ENCODE assay signal across 18 cellular contexts in genomic region chr15:60093273-60094067, GRCh38.
DNase-seq lines count a peak whose midpoint lies in the region; ATAC-seq and TF ChIP-seq lines count a peak whose summit lies in the region.
"Had no signal": no experiment of that assay in that cellular context is flagged by ENCODE, and none has a peak within 500 bp of the region (broad histone marks: within the 10 kb centered on the region; RNA-seq: fewer than 3 reads in every experiment).

No MANE protein-coding gene starts in this region.

- no peak overlapping the region for H3K4me2 ChIP-seq in mammary epithelial cell (ENCODE audit: insufficient read depth, low read depth, low read length)

- WGBS in mammary epithelial cell (ENCODE audit: low coverage, missing lambda C conversion rate): 38% methylated on average over 4 of the region's 4 CpGs
- 90 to 94% methylated on average over 3 to 4 of the region's 4 CpGs for WGBS in endodermal cell (ENCODE audit: insufficient coverage in 1 of 2, insufficient read length in 1 of 2), 2 experiments

- H3K27ac ChIP-seq in mammary epithelial cell (ENCODE audit: insufficient read depth, low read depth, low read length) (no peak overlapping the region), endodermal cell (ENCODE audit: low read depth, low read length) (no peak overlapping the region)
- H3K27ac ChIP-seq: upper lobe of left lung had no signal

- dilution Hi-C loops in mammary epithelial cell (cut with HindIII; ENCODE audit: low sequenced_read_pairs): no loop called here

- H3K4me3 ChIP-seq in mammary epithelial cell (replicated peaks in 1 of 3; ENCODE audit: insufficient read depth in 1 of 3, low read depth in 2 of 3, low read length in 3 of 3): no peak overlapping the region
- no peak overlapping the region for H3K4me3 ChIP-seq in endodermal cell (ENCODE audit: low read length)
- H3K4me3 ChIP-seq: upper lobe of left lung had no signal

- no peak for ATAC-seq in GM18520 (IDR thresholded peaks at IDR 0.05; ENCODE audit: unreplicated experiment)
- ATAC-seq: HCT116; stimulated activated effector memory CD8-positive, alpha-beta T cell treated with anti-CD3 and anti-CD28 coated beads, Interleukin-12 subunit alpha, Interleukin-12 subunit beta, amount 100 ng/mL, for 72 hours had no signal

- no peaks in the 10 kb centered on the region for H3K36me3 ChIP-seq in mammary epithelial cell (ENCODE audit: insufficient read depth, low read length)
- no peaks in the 10 kb centered on the region for H3K36me3 ChIP-seq in endodermal cell (ENCODE audit: control insufficient read depth, insufficient read depth, low read length)
- H3K36me3 ChIP-seq: upper lobe of left lung had no signal

- peaks cover 17% of the 10 kb centered on the region for H3K27me3 Mint-ChIP-seq in nephron progenitor cell (ENCODE audit: low read depth, poor library complexity)
- H3K27me3 Mint-ChIP-seq in endodermal cell (ENCODE audit: insufficient read depth): peaks cover 30% of the 10 kb centered on the region

- no TSS peak for BruUV-seq in mammary epithelial cell (replicated peaks; lab: Mats Ljungman, UMichigan)

- peaks cover 36% of the 10 kb centered on the region for H3K4me1 Mint-ChIP-seq in nephron progenitor cell
- H3K4me1 Mint-ChIP-seq in endodermal cell: no peaks in the 10 kb centered on the region
- H3K4me1 Mint-ChIP-seq: activated naive CD4-positive, alpha-beta T cell treated with anti-CD3 and anti-CD28 coated beads, Interleukin-2, amount 50 U/mL, for 24 hours had no signal

- peak overlapping the region; percentile 33 for H2AFZ ChIP-seq in mammary epithelial cell (ENCODE audit: low read depth, low read length)

- peaks cover 18% of the 10 kb centered on the region for H3K4me1 ChIP-seq in mammary epithelial cell (ENCODE audit: insufficient read depth, low read length)
- H3K4me1 ChIP-seq in endodermal cell (ENCODE audit: control insufficient read depth, insufficient read depth, low read length): no peaks in the 10 kb centered on the region

- H3K9me3 Mint-ChIP-seq in nephron progenitor cell (peaks cover 40% of the 10 kb centered on the region), endodermal cell (peaks cover 10% of the 10 kb centered on the region)
- H3K9me3 Mint-ChIP-seq: activated naive CD4-positive, alpha-beta T cell treated with anti-CD3 and anti-CD28 coated beads, Interleukin-2, amount 50 U/mL, for 24 hours; stimulated activated effector memory CD8-positive, alpha-beta T cell treated with anti-CD3 and anti-CD28 coated beads, Interleukin-12 subunit alpha, Interleukin-12 subunit beta, amount 100 ng/mL, for 72 hours had no signal

- no peaks in the 10 kb centered on the region for H4K20me1 ChIP-seq in mammary epithelial cell (ENCODE audit: insufficient read depth, low read length)

- CTCF ChIA-PET in mammary epithelial cell (lab: Charles Lee; ENCODE audit: low non-redundant PET): no interaction called here

- no peak for TF ChIP-seq CTCF in mammary epithelial cell (conservative IDR thresholded peaks at IDR 0.05 in 1 of 2, IDR thresholded peaks at IDR 0.05 in 1 of 2; ENCODE audit: extremely low read depth in 1 of 2, insufficient read depth in 1 of 2, low read depth in 1 of 2, low read length in 2 of 2)
- no peak for TF ChIP-seq CTCF in nephron progenitor cell (IDR thresholded peaks at IDR 0.05)
- TF ChIP-seq CTCF in endodermal cell (conservative IDR thresholded peaks at IDR 0.05): no peak

- H3K9ac ChIP-seq in mammary epithelial cell (ENCODE audit: insufficient read depth, low read length) (no peak overlapping the region), endodermal cell (ENCODE audit: extremely low read depth, low read length, poor library complexity, severe bottlenecking) (no peak overlapping the region)

- in situ Hi-C loops in mammary epithelial cell (cut with MboI; ENCODE audit: low sequenced_read_pairs in 2 of 2): no loop called here

- H3K36me3 Mint-ChIP-seq in nephron progenitor cell (ENCODE audit: low read depth): peaks cover 32% of the 10 kb centered on the region
- H3K36me3 Mint-ChIP-seq in endodermal cell (ENCODE audit: low read depth): peaks cover 3% of the 10 kb centered on the region
- H3K36me3 Mint-ChIP-seq: activated naive CD4-positive, alpha-beta T cell treated with anti-CD3 and anti-CD28 coated beads, Interleukin-2, amount 50 U/mL, for 24 hours; stimulated activated effector memory CD8-positive, alpha-beta T cell treated with anti-CD3 and anti-CD28 coated beads, Interleukin-12 subunit alpha, Interleukin-12 subunit beta, amount 100 ng/mL, for 72 hours had no signal

- H3K79me2 ChIP-seq in mammary epithelial cell (ENCODE audit: insufficient read depth, low read length): no peaks in the 10 kb centered on the region

- DNase-seq in DMS53 treated with DMSO at 0.1 percent for 48 hours (lab: John Stamatoyannopoulos, UW; ENCODE audit: unreplicated experiment) (peak; percentile 38), NCI-H2081 treated with DMSO at 0.1 percent for 48 hours (lab: John Stamatoyannopoulos, UW) (peak; percentile 51), mammary epithelial cell (no peak), nephron progenitor cell (peak; percentile 20), endodermal cell (no peak)
- DNase-seq in activated CD4-positive, alpha-beta T cell treated with anti-CD3 and anti-CD28 coated beads for 1 hour: no peak
- no peak for DNase-seq in stimulated activated naive CD4-positive, alpha-beta T cell treated with Interleukin-2 at 50 U/mL for 16 hours (lab: John Stamatoyannopoulos, UW)
- DNase-seq: activated CD4-positive, alpha-beta T cell treated with anti-CD3 and anti-CD28 coated beads for 48 hours; foreskin fibroblast; NCI-H1694 treated with DMSO at 0.1 percent for 48 hours; NK-92 treated with Interleukin-12 subunit alpha and Interleukin-12 subunit beta, amount 100 ng/mL, for 24 hours; Right ventricle myocardium superior; upper lobe of left lung had no signal

- H3K4me3 Mint-ChIP-seq in nephron progenitor cell (no peak overlapping the region), endodermal cell (no peak overlapping the region)
- H3K4me3 Mint-ChIP-seq: activated naive CD4-positive, alpha-beta T cell treated with anti-CD3 and anti-CD28 coated beads, Interleukin-2, amount 50 U/mL, for 24 hours; stimulated activated effector memory CD8-positive, alpha-beta T cell treated with anti-CD3 and anti-CD28 coated beads, Interleukin-12 subunit alpha, Interleukin-12 subunit beta, amount 100 ng/mL, for 72 hours; T-helper 2 cell treated with Interferon-gamma antibody and Interleukin-4, amounts not matched to agents 5 μg/mL and 100 μg/mL, for 36 hours had no signal

- H3K9me3 ChIP-seq in mammary epithelial cell (replicated peaks; ENCODE audit: insufficient read depth, low read length): no peaks in the 10 kb centered on the region
- no peaks in the 10 kb centered on the region for H3K9me3 ChIP-seq in endodermal cell (ENCODE audit: control insufficient read depth, low read length)
- H3K9me3 ChIP-seq: upper lobe of left lung had no signal

- no peaks in the 10 kb centered on the region for H3K27me3 ChIP-seq in mammary epithelial cell (ENCODE audit: insufficient read depth, low read length)
- peaks cover 5% of the 10 kb centered on the region for H3K27me3 ChIP-seq in endodermal cell (ENCODE audit: control insufficient read depth, insufficient read depth, low read length, poor library complexity, severe bottlenecking)
- H3K27me3 ChIP-seq: upper lobe of left lung had no signal

- intact Hi-C loops in mammary epithelial cell (cut with micrococcal nuclease): no loop called here

- H3K27ac Mint-ChIP-seq in nephron progenitor cell (no peak overlapping the region), endodermal cell (no peak overlapping the region)
- H3K27ac Mint-ChIP-seq: activated naive CD4-positive, alpha-beta T cell treated with anti-CD3 and anti-CD28 coated beads, Interleukin-2, amount 50 U/mL, for 24 hours; stimulated activated effector memory CD8-positive, alpha-beta T cell treated with anti-CD3 and anti-CD28 coated beads, Interleukin-12 subunit alpha, Interleukin-12 subunit beta, amount 100 ng/mL, for 72 hours; T-helper 2 cell treated with Interferon-gamma antibody and Interleukin-4, amounts not matched to agents 5 μg/mL and 100 μg/mL, for 36 hours had no signal

Comparison
In these comparisons a context has a peak if more than half of its experiments do, and no peak if none do; other contexts are left out.
1. DNase-seq: peak in DMS53 treated with DMSO at 0.1 percent for 48 hours (single experiment), NCI-H2081 treated with DMSO at 0.1 percent for 48 hours (single experiment) and nephron progenitor cell (single experiment); none in mammary epithelial cell (single experiment), endodermal cell (single experiment), activated CD4-positive, alpha-beta T cell treated with anti-CD3 and anti-CD28 coated beads for 1 hour (single experiment) and stimulated activated naive CD4-positive, alpha-beta T cell treated with Interleukin-2 at 50 U/mL for 16 hours (single experiment).